15 cellular contexts compared by ENCODE assay signal in the genomic region with DNA sequence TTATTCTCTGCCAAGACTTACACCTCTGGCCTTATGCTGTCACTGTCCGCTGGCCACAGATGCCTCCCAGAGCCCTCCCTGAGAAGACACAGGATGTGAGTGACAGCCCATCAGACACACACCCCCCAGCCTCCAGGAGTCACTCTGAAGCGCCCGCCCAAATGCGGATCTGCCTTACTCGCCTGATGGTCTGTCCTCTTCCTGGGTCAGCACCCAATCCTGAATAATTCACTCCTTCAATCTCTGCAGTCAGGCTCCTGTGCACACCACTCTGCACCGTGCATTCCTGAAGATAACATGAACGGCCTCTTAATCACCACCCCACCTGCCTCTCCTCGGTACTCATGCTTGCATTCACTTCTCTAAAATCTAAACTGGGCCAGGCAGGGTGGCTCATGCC. TPM values are rescaled to one million over a fixed set of nuclear protein-coding genes. Genes with fewer than 3 reads are reported as not detected.
A peak's percentile ranks its signal among the peaks of the same experiment; 100 is the strongest.
DNase-seq lines count a peak whose midpoint lies in the region; ATAC-seq, FAIRE-seq and TF ChIP-seq lines count a peak whose summit lies in the region.
"Had no signal": no experiment of that assay in that cellular context is flagged by ENCODE, and none has a peak within 500 bp of the region (broad histone marks: within the 10 kb centered on the region; RNA-seq: fewer than 3 reads in every experiment).

No MANE protein-coding gene starts in this region.

- no peak for FAIRE-seq in pancreas (lab: Jason Lieb, UNC)

- H2BK15ac ChIP-seq in H9 (ENCODE audit: low read depth, low read length) = no peak overlapping the region

- peaks cover 14% of the 10 kb centered on the region; the same call in 1 of the 2 replicates for H3K36me3 ChIP-seq in RWPE2 (ENCODE audit: low read depth)
- no peaks in the 10 kb centered on the region for H3K36me3 ChIP-seq in pancreas
- H3K36me3 ChIP-seq in hepatocyte (replicated peaks; ENCODE audit: insufficient read depth, low read depth) = no peaks in the 10 kb centered on the region
- H3K36me3 ChIP-seq: HAP-1, suprapubic skin had no signal

- H2BK5ac ChIP-seq in H9 (ENCODE audit: insufficient read length, low read length) = no peak overlapping the region

- H3K79me1 ChIP-seq in H9 (ENCODE audit: insufficient read depth, low read depth, low read length, poor library complexity, severe bottlenecking) = peaks cover 10% of the 10 kb centered on the region

- no peak overlapping the region for H2BK20ac ChIP-seq in H9 (ENCODE audit: low read depth, low read length, poor library complexity, severe bottlenecking)

- H3K4me2 ChIP-seq in H9 (ENCODE audit: insufficient read depth, insufficient read length, low read length) = no peak overlapping the region
- no peak overlapping the region for H3K4me2 ChIP-seq in hepatocyte

- no peak overlapping the region for H3K56ac ChIP-seq in H9 (ENCODE audit: insufficient read length, low read depth, low read length)

- H3K27me3 Mint-ChIP-seq in H9 (ENCODE audit: low read depth) (no peaks in the 10 kb centered on the region; the same call in 1 of the 2 replicates), glutamatergic neuron (ENCODE audit: unreplicated experiment) (peaks cover 2% of the 10 kb centered on the region)
- H3K27me3 Mint-ChIP-seq: activated B cell treated with CpG ODN at 0.5 μM for 24 hours had no signal

- H3K18ac ChIP-seq in H9 (ENCODE audit: insufficient read length, low read depth, low read length) = no peak overlapping the region

- intact Hi-C loops in pancreas (cut with DNase I) = no loop called here

- no peak overlapping the region for H3K27ac ChIP-seq in H9 (ENCODE audit: insufficient read length, low read depth, low read length)
- H3K27ac ChIP-seq in RWPE2 (ENCODE audit: poor library complexity, severe bottlenecking) = peak overlapping the region; percentile 19
- peak overlapping the region; percentile 11 to 71 (median 56) for H3K27ac ChIP-seq in pancreas
- no peak overlapping the region for H3K27ac ChIP-seq in hepatocyte
- H3K27ac ChIP-seq: suprapubic skin had no signal

- H4K20me1 ChIP-seq in H9 (ENCODE audit: control insufficient read depth, insufficient read depth, insufficient read length) (no peaks in the 10 kb centered on the region), hepatocyte (ENCODE audit: insufficient read depth, poor library complexity, severe bottlenecking) (peaks cover 37% of the 10 kb centered on the region)

- no peak overlapping the region for H3K9ac ChIP-seq in H9 (ENCODE audit: extremely low read depth, insufficient read length, low read length)

- no peak overlapping the region for H3K4ac ChIP-seq in H9 (ENCODE audit: low read depth, low read length)

- H2AK5ac ChIP-seq in H9 (ENCODE audit: insufficient read length, low read length) = no peak overlapping the region

- no peak overlapping the region for H4K91ac ChIP-seq in H9 (ENCODE audit: insufficient read length, low read depth, low read length)

- H3K27me3 ChIP-seq in H9 (ENCODE audit: insufficient read depth, low read length) = no peaks in the 10 kb centered on the region
- no peaks in the 10 kb centered on the region for H3K27me3 ChIP-seq in RWPE2 (ENCODE audit: insufficient read depth, poor library complexity, severe bottlenecking)
- no peaks in the 10 kb centered on the region for H3K27me3 ChIP-seq in pancreas
- H3K27me3 ChIP-seq in hepatocyte = no peaks in the 10 kb centered on the region
- H3K27me3 ChIP-seq: suprapubic skin had no signal

- no peak overlapping the region; the same call in 1 of the 2 replicates for H3K14ac ChIP-seq in H9 (ENCODE audit: insufficient read depth, low read length)

- TF ChIP-seq CTCF in H9 (conservative IDR thresholded peaks at IDR 0.05) (no peak), RWPE2 (IDR thresholded peaks at IDR 0.05; ENCODE audit: poor library complexity, severe bottlenecking) (no peak), glutamatergic neuron (IDR thresholded peaks at IDR 0.05; ENCODE audit: partially characterized antibody, unreplicated experiment) (no peak), pancreas (IDR thresholded peaks at IDR 0.05) (no peak), hepatocyte (IDR thresholded peaks at IDR 0.05; ENCODE audit: poor library complexity) (no peak)

- ATAC-seq in RWPE2 (ENCODE audit: low read depth) (peak; percentile 79), pancreas (peak in 1 of 4 donors; percentile 23), GM19328 (IDR thresholded peaks at IDR 0.05; ENCODE audit: unreplicated experiment) (no peak)
- ATAC-seq: activated T-cell treated with anti-CD3 and anti-CD28 coated beads, Interleukin-2, amount 50 U/mL, for 4 hours had no signal

- H3K27ac Mint-ChIP-seq in H9 (peak overlapping the region; percentile 9 to 82 (median 63)), glutamatergic neuron (ENCODE audit: unreplicated experiment) (peak overlapping the region; percentile 25)
- H3K27ac Mint-ChIP-seq: activated B cell treated with CpG ODN at 0.5 μM for 24 hours had no signal

- H3K23me2 ChIP-seq in H9 (ENCODE audit: insufficient read length, low read depth, low read length, poor library complexity, severe bottlenecking) = no peaks in the 10 kb centered on the region

- no peak overlapping the region for H4K5ac ChIP-seq in H9 (ENCODE audit: insufficient read length, low read depth, low read length)

- no peak overlapping the region for H4K8ac ChIP-seq in H9 (replicated peaks; ENCODE audit: insufficient read length, low read depth, low read length)

- H3K9me3 ChIP-seq in H9 (ENCODE audit: control insufficient read depth, low read depth, low read length) = no peaks in the 10 kb centered on the region
- H3K9me3 ChIP-seq in RWPE2 (ENCODE audit: severe bottlenecking) = peaks cover 2% of the 10 kb centered on the region
- H3K9me3 ChIP-seq in pancreas = no peaks in the 10 kb centered on the region
- no peaks in the 10 kb centered on the region for H3K9me3 ChIP-seq in hepatocyte (ENCODE audit: low read depth)
- H3K9me3 ChIP-seq: HAP-1, suprapubic skin had no signal

- DNase-seq in H9 (no peak), RWPE2 (ENCODE audit: low spot score) (no peak), glutamatergic neuron (peak; percentile 30), pancreas (no peak), hepatocyte (ENCODE audit: low spot score) (no peak), NCI-H187 treated with DMSO at 0.1 percent for 48 hours (lab: John Stamatoyannopoulos, UW) (no peak)
- DNase-seq: activated B cell treated with CpG ODN at 0.5 μM for 24 hours; activated T-cell treated with anti-CD3 and anti-CD28 coated beads, Interleukin-2, amount 50 U/mL, for 4 hours; anterior cingulate cortex; NCI-H1436; right cardiac atrium; SHP77 had no signal

- H3K4me3 Mint-ChIP-seq in H9 (peak overlapping the region in 1 of 2 experiments; percentile 8; a peak in 1 of 5 replicates), glutamatergic neuron (ENCODE audit: unreplicated experiment) (no peak overlapping the region)
- H3K4me3 Mint-ChIP-seq: activated B cell treated with CpG ODN at 0.5 μM for 24 hours; activated T-cell treated with anti-CD3 and anti-CD28 coated beads, Interleukin-2, amount 50 U/mL, for 4 hours had no signal

- no peak overlapping the region for H2AFZ ChIP-seq in H9 (ENCODE audit: low read length)
- no peak overlapping the region for H2AFZ ChIP-seq in hepatocyte

- H3K9me3 Mint-ChIP-seq in H9 (no peaks in the 10 kb centered on the region), glutamatergic neuron (ENCODE audit: unreplicated experiment) (no peaks in the 10 kb centered on the region)
- H3K9me3 Mint-ChIP-seq: activated B cell treated with CpG ODN at 0.5 μM for 24 hours; activated T-cell treated with anti-CD3 and anti-CD28 coated beads, Interleukin-2, amount 50 U/mL, for 4 hours had no signal

- no peak overlapping the region for H3K4me3 ChIP-seq in RWPE2 (ENCODE audit: severe bottlenecking)
- no peak overlapping the region for H3K4me3 ChIP-seq in pancreas
- no peak overlapping the region for H3K4me3 ChIP-seq in hepatocyte
- H3K4me3 ChIP-seq: HAP-1, suprapubic skin had no signal

- no peak overlapping the region for H2BK120ac ChIP-seq in H9 (ENCODE audit: low read depth, low read length, poor library complexity, severe bottlenecking)

- H3K23ac ChIP-seq in H9 (ENCODE audit: insufficient read length, low read depth, low read length) = no peak overlapping the region

- peaks cover 18% of the 10 kb centered on the region; the same call in 1 of the 2 replicates for H3K79me2 ChIP-seq in H9 (ENCODE audit: insufficient read depth, low read length)
- H3K79me2 ChIP-seq in hepatocyte = peaks cover 100% of the 10 kb centered on the region

- H3K4me1 Mint-ChIP-seq in H9 (peaks cover 32 to 42% of the 10 kb centered on the region in 2 experiments), glutamatergic neuron (ENCODE audit: low read depth, unreplicated experiment) (peaks cover 20% of the 10 kb centered on the region)

- no peaks in the 10 kb centered on the region for H3K9me2 ChIP-seq in hepatocyte (replicated peaks; ENCODE audit: insufficient read depth)

- no CpG with 5 or more reads among the region's 8 CpGs for WGBS in H9 (ENCODE audit: extremely low coverage, insufficient read length, low lambda C conversion rate)
- WGBS in pancreas, 2 donors = 59 to 62% methylated on average over 8 of the region's 8 CpGs
- WGBS in hepatocyte (ENCODE audit: low lambda C conversion rate, missing lambda C conversion rate) = 69% methylated on average over 8 of the region's 8 CpGs

- peaks cover 0 to 5% (median 5%) of the 10 kb centered on the region in 3 experiments; a peak in 2 of 7 replicates for H3K36me3 Mint-ChIP-seq in H9 (ENCODE audit: insufficient read depth in 1 of 3, low read depth in 3 of 3)
- H3K36me3 Mint-ChIP-seq in glutamatergic neuron (ENCODE audit: unreplicated experiment) = no peaks in the 10 kb centered on the region

- no peak overlapping the region for H3T11ph ChIP-seq in H9 (ENCODE audit: low read length)

- H2BK12ac ChIP-seq in H9 (ENCODE audit: insufficient read length, low read depth, low read length) = no peak overlapping the region

- H3K4me1 ChIP-seq in H9 (ENCODE audit: insufficient read depth, low read length) = peaks cover 3% of the 10 kb centered on the region; the same call in 1 of the 2 replicates
- peaks cover 25% of the 10 kb centered on the region for H3K4me1 ChIP-seq in RWPE2 (ENCODE audit: insufficient read depth, poor library complexity, severe bottlenecking)
- peaks cover 45 to 61% (median 52%) of the 10 kb centered on the region in 3 donors for H3K4me1 ChIP-seq in pancreas
- peaks cover 20% of the 10 kb centered on the region for H3K4me1 ChIP-seq in hepatocyte (ENCODE audit: insufficient read depth)

RNA-seq across cellular contexts. Expression of a gene that starts 14.6 kb away (rescaled TPM):
- total RNA-seq in H9 (2021) (100 and 101 TPM in 2 replicates), glutamatergic neuron (ENCODE audit: unreplicated experiment) (139 TPM), pancreas (10 to 100 TPM; 56.9 to 73.5 (median 66.0) TPM), hepatocyte (40.5 and 47.7 TPM in 2 replicates)
- polyA plus RNA-seq in pancreas (10 to 100 TPM; 44.2 to 54.2 TPM), hepatocyte (64.9 and 74.2 TPM in 2 replicates)

Comparison
In these comparisons a context has a peak if more than half of its experiments do, and no peak if none do; other contexts are left out.
1. H3K27ac ChIP-seq: peak in RWPE2 (single experiment) and pancreas (4 of 4); none in H9 (single experiment) and hepatocyte (single experiment).